1 cellular context compared by ENCODE assay signal in the genomic region with DNA sequence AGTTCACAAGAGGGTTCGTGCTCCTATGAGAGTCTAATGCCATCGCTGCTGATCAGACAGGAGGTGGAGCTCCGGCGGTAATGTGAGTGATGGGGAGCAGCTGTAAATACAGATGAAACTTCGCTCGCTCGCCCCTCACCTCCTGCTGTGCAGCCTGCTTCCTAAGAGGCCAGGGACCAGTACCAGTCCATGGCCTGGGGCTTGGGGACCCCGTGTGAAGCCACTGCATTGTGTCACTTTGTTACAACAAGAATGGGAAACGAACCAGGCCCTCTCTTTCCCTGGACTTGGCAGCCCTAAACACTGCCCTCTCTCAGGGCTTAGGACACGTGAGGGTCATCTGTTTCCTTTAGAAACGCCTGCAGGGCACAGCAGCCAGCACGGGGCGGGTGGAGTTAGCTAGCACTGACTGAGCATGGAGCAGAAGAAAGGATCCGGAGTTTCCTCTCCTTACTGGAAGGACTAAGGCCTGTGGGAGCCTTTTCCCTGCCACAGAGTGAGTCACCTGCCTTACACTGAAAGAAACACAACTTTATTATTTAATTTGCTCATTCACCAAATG.
A peak's percentile ranks its signal among the peaks of the same experiment; 100 is the strongest.
TF ChIP-seq lines count a peak whose summit lies in the region.

No MANE protein-coding gene starts in this region.

TF ChIP-seq in SK-N-SH, 30 proteins besides CTCF, POLR2A, EP300 and RAD21 (continued from another document):
- TF ChIP-seq, protein P1, sequence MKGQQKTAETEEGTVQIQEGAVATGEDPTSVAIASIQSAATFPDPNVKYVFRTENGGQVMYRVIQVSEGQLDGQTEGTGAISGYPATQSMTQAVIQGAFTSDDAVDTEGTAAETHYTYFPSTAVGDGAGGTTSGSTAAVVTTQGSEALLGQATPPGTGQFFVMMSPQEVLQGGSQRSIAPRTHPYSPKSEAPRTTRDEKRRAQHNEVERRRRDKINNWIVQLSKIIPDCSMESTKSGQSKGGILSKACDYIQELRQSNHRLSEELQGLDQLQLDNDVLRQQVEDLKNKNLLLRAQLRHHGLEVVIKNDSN (IDR thresholded peaks at IDR 0.05; ENCODE audit: borderline replicate concordance, low read depth): peak; percentile 76; the same call in 1 of the 2 replicates
- TF ChIP-seq EZH2phosphoT487 (IDR thresholded peaks at IDR 0.05; ENCODE audit: borderline replicate concordance, low read depth): no peak
- peak; percentile 51; the same call in 1 of the 2 replicates for TF ChIP-seq RCOR1 (IDR thresholded peaks at IDR 0.05; ENCODE audit: low read length)
- peak; percentile 64; the same call in 1 of the 2 replicates for TF ChIP-seq TCF12 (IDR thresholded peaks at IDR 0.05)
- TF ChIP-seq, protein P2, sequence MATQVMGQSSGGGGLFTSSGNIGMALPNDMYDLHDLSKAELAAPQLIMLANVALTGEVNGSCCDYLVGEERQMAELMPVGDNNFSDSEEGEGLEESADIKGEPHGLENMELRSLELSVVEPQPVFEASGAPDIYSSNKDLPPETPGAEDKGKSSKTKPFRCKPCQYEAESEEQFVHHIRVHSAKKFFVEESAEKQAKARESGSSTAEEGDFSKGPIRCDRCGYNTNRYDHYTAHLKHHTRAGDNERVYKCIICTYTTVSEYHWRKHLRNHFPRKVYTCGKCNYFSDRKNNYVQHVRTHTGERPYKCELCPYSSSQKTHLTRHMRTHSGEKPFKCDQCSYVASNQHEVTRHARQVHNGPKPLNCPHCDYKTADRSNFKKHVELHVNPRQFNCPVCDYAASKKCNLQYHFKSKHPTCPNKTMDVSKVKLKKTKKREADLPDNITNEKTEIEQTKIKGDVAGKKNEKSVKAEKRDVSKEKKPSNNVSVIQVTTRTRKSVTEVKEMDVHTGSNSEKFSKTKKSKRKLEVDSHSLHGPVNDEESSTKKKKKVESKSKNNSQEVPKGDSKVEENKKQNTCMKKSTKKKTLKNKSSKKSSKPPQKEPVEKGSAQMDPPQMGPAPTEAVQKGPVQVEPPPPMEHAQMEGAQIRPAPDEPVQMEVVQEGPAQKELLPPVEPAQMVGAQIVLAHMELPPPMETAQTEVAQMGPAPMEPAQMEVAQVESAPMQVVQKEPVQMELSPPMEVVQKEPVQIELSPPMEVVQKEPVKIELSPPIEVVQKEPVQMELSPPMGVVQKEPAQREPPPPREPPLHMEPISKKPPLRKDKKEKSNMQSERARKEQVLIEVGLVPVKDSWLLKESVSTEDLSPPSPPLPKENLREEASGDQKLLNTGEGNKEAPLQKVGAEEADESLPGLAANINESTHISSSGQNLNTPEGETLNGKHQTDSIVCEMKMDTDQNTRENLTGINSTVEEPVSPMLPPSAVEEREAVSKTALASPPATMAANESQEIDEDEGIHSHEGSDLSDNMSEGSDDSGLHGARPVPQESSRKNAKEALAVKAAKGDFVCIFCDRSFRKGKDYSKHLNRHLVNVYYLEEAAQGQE (IDR thresholded peaks at IDR 0.05; ENCODE audit: low read depth, low read length): no peak
- TF ChIP-seq, protein P3, sequence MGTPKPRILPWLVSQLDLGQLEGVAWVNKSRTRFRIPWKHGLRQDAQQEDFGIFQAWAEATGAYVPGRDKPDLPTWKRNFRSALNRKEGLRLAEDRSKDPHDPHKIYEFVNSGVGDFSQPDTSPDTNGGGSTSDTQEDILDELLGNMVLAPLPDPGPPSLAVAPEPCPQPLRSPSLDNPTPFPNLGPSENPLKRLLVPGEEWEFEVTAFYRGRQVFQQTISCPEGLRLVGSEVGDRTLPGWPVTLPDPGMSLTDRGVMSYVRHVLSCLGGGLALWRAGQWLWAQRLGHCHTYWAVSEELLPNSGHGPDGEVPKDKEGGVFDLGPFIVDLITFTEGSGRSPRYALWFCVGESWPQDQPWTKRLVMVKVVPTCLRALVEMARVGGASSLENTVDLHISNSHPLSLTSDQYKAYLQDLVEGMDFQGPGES (IDR thresholded peaks at IDR 0.05; ENCODE audit: low read depth, low read length): no peak
- peak; percentile 36; the same call in 1 of the 2 replicates for TF ChIP-seq POLR2AphosphoS5 (IDR thresholded peaks at IDR 0.05; ENCODE audit: low read depth, low read length)
- TF ChIP-seq MXI1 (IDR thresholded peaks at IDR 0.05; ENCODE audit: low read depth, low read length): peak; percentile 87
- TF ChIP-seq MEF2A (IDR thresholded peaks at IDR 0.05; ENCODE audit: borderline replicate concordance, low read depth): no peak
